In the genomic region with DNA sequence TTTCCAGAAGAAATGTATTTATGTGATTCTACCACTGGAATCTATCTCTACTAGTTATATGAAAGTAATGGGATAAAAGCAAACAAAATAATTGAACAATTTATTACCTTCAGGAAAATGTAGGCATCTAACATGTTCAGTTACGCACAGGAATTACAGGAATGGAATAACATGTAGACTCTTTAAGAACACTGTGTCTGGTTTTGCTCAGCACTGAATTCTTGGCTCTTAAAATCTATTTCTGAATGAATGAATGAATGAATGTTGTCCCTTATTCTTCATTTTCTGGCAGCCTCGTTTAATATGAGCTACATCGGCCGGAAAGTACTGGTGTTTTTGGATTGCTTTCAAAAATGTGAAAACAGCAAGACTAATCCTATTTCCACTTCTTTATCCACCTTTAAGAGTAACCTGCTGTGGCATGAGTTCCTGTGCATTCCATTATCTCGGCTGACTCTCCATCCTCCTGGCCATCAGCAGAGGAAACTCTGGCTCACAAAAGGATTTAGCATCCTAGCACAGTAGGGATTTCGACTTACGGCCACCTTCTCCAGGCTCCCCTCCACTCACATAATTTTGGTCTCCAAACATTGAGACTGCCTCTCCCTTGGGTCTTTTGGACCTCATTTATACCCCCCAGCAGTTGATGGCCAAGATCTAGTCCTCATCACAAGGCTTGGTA, we compare ENCODE assay signal across 1 cellular context.
TF ChIP-seq lines count a peak whose summit lies in the region.

No MANE protein-coding gene starts in this region.

TF ChIP-seq in WTC11, 78 proteins besides CTCF, POLR2A, EP300 and RAD21 (continued from another document):
- TF ChIP-seq, protein P1, sequence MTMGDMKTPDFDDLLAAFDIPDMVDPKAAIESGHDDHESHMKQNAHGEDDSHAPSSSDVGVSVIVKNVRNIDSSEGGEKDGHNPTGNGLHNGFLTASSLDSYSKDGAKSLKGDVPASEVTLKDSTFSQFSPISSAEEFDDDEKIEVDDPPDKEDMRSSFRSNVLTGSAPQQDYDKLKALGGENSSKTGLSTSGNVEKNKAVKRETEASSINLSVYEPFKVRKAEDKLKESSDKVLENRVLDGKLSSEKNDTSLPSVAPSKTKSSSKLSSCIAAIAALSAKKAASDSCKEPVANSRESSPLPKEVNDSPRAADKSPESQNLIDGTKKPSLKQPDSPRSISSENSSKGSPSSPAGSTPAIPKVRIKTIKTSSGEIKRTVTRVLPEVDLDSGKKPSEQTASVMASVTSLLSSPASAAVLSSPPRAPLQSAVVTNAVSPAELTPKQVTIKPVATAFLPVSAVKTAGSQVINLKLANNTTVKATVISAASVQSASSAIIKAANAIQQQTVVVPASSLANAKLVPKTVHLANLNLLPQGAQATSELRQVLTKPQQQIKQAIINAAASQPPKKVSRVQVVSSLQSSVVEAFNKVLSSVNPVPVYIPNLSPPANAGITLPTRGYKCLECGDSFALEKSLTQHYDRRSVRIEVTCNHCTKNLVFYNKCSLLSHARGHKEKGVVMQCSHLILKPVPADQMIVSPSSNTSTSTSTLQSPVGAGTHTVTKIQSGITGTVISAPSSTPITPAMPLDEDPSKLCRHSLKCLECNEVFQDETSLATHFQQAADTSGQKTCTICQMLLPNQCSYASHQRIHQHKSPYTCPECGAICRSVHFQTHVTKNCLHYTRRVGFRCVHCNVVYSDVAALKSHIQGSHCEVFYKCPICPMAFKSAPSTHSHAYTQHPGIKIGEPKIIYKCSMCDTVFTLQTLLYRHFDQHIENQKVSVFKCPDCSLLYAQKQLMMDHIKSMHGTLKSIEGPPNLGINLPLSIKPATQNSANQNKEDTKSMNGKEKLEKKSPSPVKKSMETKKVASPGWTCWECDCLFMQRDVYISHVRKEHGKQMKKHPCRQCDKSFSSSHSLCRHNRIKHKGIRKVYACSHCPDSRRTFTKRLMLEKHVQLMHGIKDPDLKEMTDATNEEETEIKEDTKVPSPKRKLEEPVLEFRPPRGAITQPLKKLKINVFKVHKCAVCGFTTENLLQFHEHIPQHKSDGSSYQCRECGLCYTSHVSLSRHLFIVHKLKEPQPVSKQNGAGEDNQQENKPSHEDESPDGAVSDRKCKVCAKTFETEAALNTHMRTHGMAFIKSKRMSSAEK (CRISPR knock-in tag; IDR thresholded peaks at IDR 0.05; ENCODE audit: borderline replicate concordance) = no peak
- no peak for TF ChIP-seq CREB1 (CRISPR knock-in tag; IDR thresholded peaks at IDR 0.05)
- no peak for TF ChIP-seq ERG (CRISPR knock-in tag; IDR thresholded peaks at IDR 0.05)
- no peak for TF ChIP-seq ZNF121 (CRISPR knock-in tag; IDR thresholded peaks at IDR 0.05)
- TF ChIP-seq GRHL2 (CRISPR knock-in tag; IDR thresholded peaks at IDR 0.05; ENCODE audit: insufficient replicate concordance, severe bottlenecking) = no peak
TF ChIP-seq in WTC11: peak in this region for 0.
